Comparison of ENCODE assay signal across 23 cellular contexts in the genomic region with DNA sequence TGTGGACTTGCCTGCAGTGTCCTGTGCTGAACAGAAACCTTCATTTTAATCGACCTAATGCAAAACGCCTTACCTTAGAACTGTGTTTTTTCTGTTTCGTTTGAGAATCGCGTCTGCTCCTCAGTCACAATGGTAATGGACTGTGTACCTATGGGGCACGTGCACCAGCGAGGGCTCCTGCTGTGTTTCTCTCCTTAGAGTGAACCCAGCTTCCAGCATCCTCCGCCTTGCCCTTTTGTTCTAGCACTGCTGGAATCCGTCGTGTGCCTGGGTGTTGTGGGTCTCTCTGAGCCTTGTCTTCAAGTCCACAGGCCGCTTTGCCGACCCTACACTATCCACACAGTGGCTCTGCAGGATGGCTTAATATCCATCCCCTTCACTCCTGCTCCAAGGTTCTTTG. TPM values are rescaled to one million over a fixed set of nuclear protein-coding genes. Genes with fewer than 3 reads are reported as not detected.
DNase-seq lines count a peak whose midpoint lies in the region; ATAC-seq, FAIRE-seq and TF ChIP-seq lines count a peak whose summit lies in the region.
"Had no signal": no experiment of that assay in that cellular context is flagged by ENCODE, and none has a peak within 500 bp of the region (broad histone marks: within the 10 kb centered on the region; RNA-seq: fewer than 3 reads in every experiment).

No MANE protein-coding gene starts in this region.

- H3K4me2 ChIP-seq in H1 (ENCODE audit: insufficient read depth in 1 of 2, low read depth in 2 of 2, low read length in 2 of 2): peak overlapping the region; percentile 25 to 58; a peak in 3 of 4 replicates

- H2AK5ac ChIP-seq in H1 (ENCODE audit: low read depth, low read length): peak overlapping the region; percentile 32; the same call in 1 of the 2 replicates

- H3K4me1 Mint-ChIP-seq in IgD-negative memory B cell: peaks cover 4 to 8% (median 8%) of the 10 kb centered on the region in 3 donors
- H3K4me1 Mint-ChIP-seq in type B pancreatic cell (ENCODE audit: unreplicated experiment): no peaks in the 10 kb centered on the region

- H4K20me1 ChIP-seq in H1 (replicated peaks in 1 of 2; ENCODE audit: control insufficient read depth in 1 of 2, insufficient read depth in 2 of 2, low read length in 2 of 2): peaks cover 0 to 11% of the 10 kb centered on the region in 2 experiments

- intact Hi-C loops in Right ventricle myocardium inferior (cut with DNase I) (no loop called here), left cardiac atrium (cut with DNase I) (no loop called here), thyroid gland (cut with DNase I) (no loop called here)

- no peaks in the 10 kb centered on the region for H3K79me2 ChIP-seq in H1 (ENCODE audit: control insufficient read depth in 1 of 2, insufficient read depth in 2 of 2, low read length in 2 of 2)

- TF ChIP-seq RAD21 in H1 (IDR thresholded peaks at IDR 0.05 in 1 of 2, conservative IDR thresholded peaks at IDR 0.05 in 1 of 2; ENCODE audit: low read depth in 2 of 2, low read length in 2 of 2): no peak

- no peak overlapping the region for H4K8ac ChIP-seq in H1 (ENCODE audit: extremely low read depth, insufficient read depth, low read length)

- 0 out of 2 replicates have a peak overlapping the region, but pooled peaks have one; percentile 12 for H2BK15ac ChIP-seq in H1 (ENCODE audit: low read length)

- H3K4me1 ChIP-seq in H1 (replicated peaks in 1 of 4; ENCODE audit: control insufficient read depth in 3 of 4, insufficient read depth in 4 of 4, low read length in 3 of 4): peaks cover 5 to 40% (median 24%) of the 10 kb centered on the region in 4 experiments
- peaks cover 24 to 40% of the 10 kb centered on the region in 2 donors for H3K4me1 ChIP-seq in thyroid gland

- ATAC-seq in Right ventricle myocardium inferior (no peak), left cardiac atrium (no peak), HG03442 (IDR thresholded peaks at IDR 0.05; ENCODE audit: unreplicated experiment) (no peak)
- ATAC-seq: GM12878, HepG2 had no signal

- no peaks in the 10 kb centered on the region for H3K79me1 ChIP-seq in H1 (ENCODE audit: low read depth, low read length)

- H3K9me3 ChIP-seq in H1 (ENCODE audit: insufficient read depth in 2 of 2, low read depth in 1 of 2, low read length in 1 of 2) (no peaks in the 10 kb centered on the region), thyroid gland (no peaks in the 10 kb centered on the region)
- H3K9me3 ChIP-seq: Peyer's patch had no signal

- peaks cover 3% of the 10 kb centered on the region for H3K27me3 Mint-ChIP-seq in IgD-negative memory B cell
- H3K27me3 Mint-ChIP-seq in type B pancreatic cell: peaks cover 23% of the 10 kb centered on the region

- H3K36me3 Mint-ChIP-seq in IgD-negative memory B cell: peaks cover 1% of the 10 kb centered on the region
- no peaks in the 10 kb centered on the region for H3K36me3 Mint-ChIP-seq in type B pancreatic cell
- H3K36me3 Mint-ChIP-seq: CD4-positive, alpha-beta memory T cell had no signal

- H2BK5ac ChIP-seq in H1 (ENCODE audit: low read depth, low read length): peak overlapping the region; percentile 68

- POLR2A ChIA-PET in H1 (lab: Charles Lee; ENCODE audit: partially characterized antibody): no interaction called here

- no peak overlapping the region for H3K56ac ChIP-seq in H1 (replicated peaks; ENCODE audit: insufficient read length, low read depth, low read length)

- H3K18ac ChIP-seq in H1 (ENCODE audit: extremely low read depth, low read length): peak overlapping the region; percentile 62; the same call in 1 of the 2 replicates

- no peak for FAIRE-seq in H1 (lab: Jason Lieb, UNC)
- FAIRE-seq: GM12878, HepG2 had no signal

- no peak overlapping the region for H2BK120ac ChIP-seq in H1 (replicated peaks; ENCODE audit: low read depth, low read length)

- H2AFZ ChIP-seq in H1 (ENCODE audit: low read length): 0 out of 2 replicates have a peak overlapping the region, but pooled peaks have one; percentile 34

- H3K9ac ChIP-seq in H1 (replicated peaks in 1 of 4; ENCODE audit: extremely low read depth in 1 of 4, low read depth in 3 of 4, low read length in 3 of 4): no peak overlapping the region

- TF ChIP-seq EP300 in H1 (IDR thresholded peaks at IDR 0.05; ENCODE audit: borderline replicate concordance in 1 of 2, low read depth in 2 of 2, low read length in 2 of 2): no peak

- no peak overlapping the region for H3K23ac ChIP-seq in H1 (ENCODE audit: insufficient read length)

- 36% methylated on average over 12 of the region's 12 CpGs; no CpG with 5 or more reads in 1 of the 2 experiments for WGBS in H1 (ENCODE audit: extremely low coverage in 1 of 2, insufficient coverage in 1 of 2, insufficient read length in 1 of 2, insufficient replicate concordance in 2 of 2, low coverage in 1 of 2, low lambda C conversion rate in 2 of 2, missing lambda C conversion rate in 1 of 2), 2 experiments
- 68 to 72% methylated on average over 12 of the region's 12 CpGs for WGBS in thyroid gland, 2 donors

- no peak overlapping the region for H3K14ac ChIP-seq in H1 (ENCODE audit: insufficient read length)

- H3K36me3 ChIP-seq in H1 (ENCODE audit: control insufficient read depth in 2 of 4, insufficient read depth in 4 of 4, low read length in 3 of 4) (peaks cover 0 to 6% (median 0%) of the 10 kb centered on the region in 4 experiments; a peak in 1 of 8 replicates), thyroid gland (no peaks in the 10 kb centered on the region)
- H3K36me3 ChIP-seq: Peyer's patch had no signal

- H3K4me3 Mint-ChIP-seq in IgD-negative memory B cell: peak overlapping the region in 3 of 4 donors; percentile 39 to 75 (median 73)
- H3K4me3 Mint-ChIP-seq in type B pancreatic cell: no peak overlapping the region

- no peak for TF ChIP-seq CTCF in H1 (IDR thresholded peaks at IDR 0.05; ENCODE audit: control extremely low read depth in 1 of 3, insufficient read depth in 1 of 3, low read depth in 1 of 3, low read length in 3 of 3)
- no peak for TF ChIP-seq CTCF in type B pancreatic cell (conservative IDR thresholded peaks at IDR 0.05)
- no peak for TF ChIP-seq CTCF in thyroid gland (IDR thresholded peaks at IDR 0.05)

- no peak overlapping the region for H3K4ac ChIP-seq in H1 (replicated peaks; ENCODE audit: insufficient read length, low read depth, low read length)

- TF ChIP-seq POLR2A in H1 (IDR thresholded peaks at IDR 0.05; ENCODE audit: control extremely low read depth in 1 of 2, low read depth in 2 of 2, low read length in 2 of 2) (no peak), thyroid gland (IDR thresholded peaks at IDR 0.05) (no peak)

- H3K27ac ChIP-seq in H1 (ENCODE audit: low read depth, low read length): no peak overlapping the region
- no peak overlapping the region for H3K27ac ChIP-seq in thyroid gland
- H3K27ac ChIP-seq: 22Rv1, SK-N-MC had no signal

- H3K9me3 Mint-ChIP-seq in IgD-negative memory B cell: no peaks in the 10 kb centered on the region
- H3K9me3 Mint-ChIP-seq in type B pancreatic cell: no peaks in the 10 kb centered on the region
- H3K9me3 Mint-ChIP-seq: CD4-positive, alpha-beta memory T cell had no signal

- peak overlapping the region; percentile 92; the same call in 1 of the 2 replicates for H2BK12ac ChIP-seq in H1 (ENCODE audit: low read depth, low read length)

- H3K4me3 ChIP-seq in H1 (ENCODE audit: extremely low read depth in 1 of 4, insufficient read depth in 2 of 4, low read depth in 3 of 4, low read length in 4 of 4): peak overlapping the region in 1 of 4 experiments; percentile 2; a peak in 2 of 8 replicates
- no peak overlapping the region for H3K4me3 ChIP-seq in thyroid gland (replicated peaks in 1 of 3)
- H3K4me3 ChIP-seq: GM12878, SK-N-MC had no signal

- H3K27ac Mint-ChIP-seq in IgD-negative memory B cell (peak overlapping the region in 2 of 3 donors; percentile 19 to 23), type B pancreatic cell (peak overlapping the region; percentile 3)

- H3K27me3 ChIP-seq in H1 (replicated peaks in 1 of 4; ENCODE audit: control insufficient read depth in 3 of 4, extremely low read depth in 1 of 4, insufficient read depth in 3 of 4, low read length in 3 of 4) (peaks cover 43 to 94% (median 80%) of the 10 kb centered on the region in 4 experiments), thyroid gland (peaks cover 13% of the 10 kb centered on the region)

- H4K91ac ChIP-seq in H1 (replicated peaks; ENCODE audit: insufficient read length, low read length): no peak overlapping the region

- DNase-seq in Right ventricle myocardium inferior (ENCODE audit: missing footprints) (peak; percentile 9), left cardiac atrium (no peak), H1 (ENCODE audit: low read depth in 1 of 2, low spot score in 2 of 2) (no peak), type B pancreatic cell (ENCODE audit: extremely low spot score, unreplicated experiment) (no peak), C1 segment of cervical spinal cord (lab: John Stamatoyannopoulos, UW) (no peak), thyroid gland (no peak)
- DNase-seq: AML-193; Calu3; CD4-positive, alpha-beta memory T cell; GF-D8; NCI-H1092; NCI-H1436 treated with DMSO at 0.1 percent for 48 hours; NCI-H2081 treated with DMSO at 0.1 percent for 48 hours; NCI-H748 treated with DMSO at 0.1 percent for 48 hours; NK-92 treated with Interleukin-12 subunit alpha and Interleukin-12 subunit beta, amount 100 ng/mL, for 24 hours; Peyer's patch had no signal

- no peak overlapping the region for H2BK20ac ChIP-seq in H1 (ENCODE audit: low read length)

- peaks cover 36% of the 10 kb centered on the region; the same call in 1 of the 2 replicates for H3K23me2 ChIP-seq in H1 (ENCODE audit: low read depth, low read length)

- CTCF ChIA-PET in H1 (lab: Charles Lee; ENCODE audit: partially characterized antibody): interaction anchor here (2.7 kb wide), 1 partner anchor 232 kb away, joined by 17 read pairs; no protein-coding TSS in a partner anchor

- no peak overlapping the region for H4K5ac ChIP-seq in H1 (ENCODE audit: insufficient read length, low read depth, low read length)

TF ChIP-seq in H1, 55 proteins besides CTCF, POLR2A, EP300 and RAD21 (continues in another document):
- TF ChIP-seq TEAD4 (IDR thresholded peaks at IDR 0.05; ENCODE audit: low read depth, low read length): no peak

RNA-seq across cellular contexts. Expression of a gene that starts 3.6 kb away (rescaled TPM):
- total RNA-seq in Right ventricle myocardium inferior (0.14 TPM), left cardiac atrium (1 to 10 TPM in 1 of 2 donors, under 1 TPM in 1; 0.68 to 1.6 TPM), type B pancreatic cell (ENCODE audit: low replicate concordance) (18.3 and 51.7 TPM in 2 replicates), thyroid gland (10 to 100 TPM in 1 of 4 donors, 1 to 10 TPM in 3; 1.3 to 18.8 (median 3.3) TPM)
- polyA plus RNA-seq in IgD-negative memory B cell (15.0 TPM), H1 (2011; rRNA removed) (0.77 and 1.5 TPM in 2 replicates)
- 0.99 and 1.5 TPM in 2 replicates for total RNA-seq in H1 (2021; fragmentation: NEBNext Ultra II Directional; extraction: Animal tissue kit (Norgen Biotek cat#: 25700))
- 0.78 TPM for polyA plus RNA-seq in H1 (2011; cell fraction: cytosol; rRNA removed)
- polyA plus RNA-seq in H1 (2011; cell fraction: nucleus; rRNA removed): 5.4 TPM
- 0.54 to 0.84 TPM (median 0.70 TPM) in 4 replicates for polyA plus RNA-seq in H1 (2012, experiment 1 of 2)
- 0.45 TPM for polyA plus RNA-seq in H1 (2012, experiment 2 of 2)
- polyA plus RNA-seq in H1 (2013, experiment 1 of 2): 1.5 TPM
- 1.3 TPM for polyA plus RNA-seq in H1 (2013, experiment 2 of 2)
- polyA minus RNA-seq in H1 (2011; rRNA and poly(A)+ RNA removed): 0.16 TPM in 1 of 2 replicates, not detected in the other
- 0.59 TPM for polyA minus RNA-seq in H1 (2011; cell fraction: cytosol; rRNA and poly(A)+ RNA removed)
- 0.50 TPM for polyA minus RNA-seq in H1 (2011; cell fraction: nucleus; rRNA and poly(A)+ RNA removed)
- total RNA-seq: MCF 10A had no signal
